39 cellular contexts compared by ENCODE assay signal in genomic region chr12:157644-158043, GRCh38. TPM values are rescaled to one million over a fixed set of nuclear protein-coding genes. Genes with fewer than 3 reads are reported as not detected.
"Had no signal": no experiment of that assay in that cellular context is flagged by ENCODE, and none has a peak within 500 bp of the region (broad histone marks: within the 10 kb centered on the region; RNA-seq: fewer than 3 reads in every experiment).

No MANE protein-coding gene starts in this region.

- H3K4me3 Mint-ChIP-seq: activated naive CD4-positive, alpha-beta T cell treated with anti-CD3 and anti-CD28 coated beads for 36 hours; activated naive CD4-positive, alpha-beta T cell treated with anti-CD3 and anti-CD28 coated beads, Interleukin-2, amount 10 ng/mL, durations not matched to agents 7 days and 5 days; activated naive CD4-positive, alpha-beta T cell treated with anti-CD3 and anti-CD28 coated beads, Interleukin-2, amount 50 U/mL, for 24 hours; activated naive CD8-positive, alpha-beta T cell; activated naive CD8-positive, alpha-beta T cell treated with anti-CD3 and anti-CD28 coated beads for 36 hours; activated naive CD8-positive, alpha-beta T cell treated with anti-CD3 and anti-CD28 coated beads, Interleukin-2, amount 10 ng/mL, durations not matched to agents 7 days and 5 days; activated naive CD8-positive, alpha-beta T cell treated with anti-CD3 and anti-CD28 coated beads, Interleukin-2, amount 50 U/mL, for 24 hours; activated T-cell treated with anti-CD3 and anti-CD28 coated beads, Interleukin-2, amount 50 U/mL, for 24 hours; activated T-cell treated with anti-CD3 and anti-CD28 coated beads, Interleukin-2, amount 50 U/mL, for 4 hours; activated T-cell treated with anti-CD3 and anti-CD28 coated beads, Interleukin-2, amount 50 U/mL, for 72 hours; activated T-helper 1 cell treated with anti-CD3 and anti-CD28 coated beads, Interleukin-12 subunit alpha, Interleukin-12 subunit beta, Interleukin-2, Interleukin-4 antibody, amounts not matched to agents 30 ng/mL and 10 ng/mL and 1 ng/mL, durations not matched to agents 14 hours and 24 hours and 36 hours; activated T-helper 17 cell treated with anti-CD3 and anti-CD28 coated beads, Interleukin-2, amount 50 U/mL, for 72 hours; brain; central memory CD8-positive, alpha-beta T cell had no signal

- H3K4me1 Mint-ChIP-seq: activated T-helper 17 cell treated with anti-CD3 and anti-CD28 coated beads, Interleukin-2, amount 50 U/mL, for 72 hours had no signal

- H3K9me3 ChIP-seq: adrenal gland, ascending aorta, body of pancreas, breast epithelium had no signal

- H3K27me3 ChIP-seq: adrenal gland, ascending aorta, body of pancreas, brain microvascular endothelial cell, breast epithelium, cardiac muscle cell had no signal

- H3K4me1 ChIP-seq: adrenal gland, ascending aorta, body of pancreas, breast epithelium had no signal

- H3K36me3 ChIP-seq: adrenal gland, ascending aorta, brain microvascular endothelial cell, breast epithelium, cardiac muscle cell had no signal

- H3K36me3 Mint-ChIP-seq: activated naive CD4-positive, alpha-beta T cell treated with anti-CD3 and anti-CD28 coated beads, Interleukin-2, amount 10 ng/mL, durations not matched to agents 7 days and 5 days; activated naive CD4-positive, alpha-beta T cell treated with anti-CD3 and anti-CD28 coated beads, Interleukin-2, amount 50 U/mL, for 24 hours; activated naive CD4-positive, alpha-beta T cell treated with anti-CD3 and anti-CD28 coated beads, Interleukin-2, amount 50 U/mL, for 72 hours; activated naive CD8-positive, alpha-beta T cell; activated naive CD8-positive, alpha-beta T cell treated with anti-CD3 and anti-CD28 coated beads for 36 hours; activated naive CD8-positive, alpha-beta T cell treated with anti-CD3 and anti-CD28 coated beads, Interleukin-2, amount 10 ng/mL, durations not matched to agents 7 days and 5 days had no signal

- H3K27ac ChIP-seq: adrenal gland, ascending aorta, body of pancreas, brain microvascular endothelial cell, breast epithelium, cardiac muscle cell had no signal

- FAIRE-seq: astrocyte, bronchial epithelial cell had no signal

- H3K4me3 ChIP-seq: adrenal gland, ascending aorta, body of pancreas, breast epithelium, cardiac muscle cell had no signal

- H3K27ac Mint-ChIP-seq: activated naive CD4-positive, alpha-beta T cell treated with anti-CD3 and anti-CD28 coated beads for 36 hours; activated naive CD4-positive, alpha-beta T cell treated with anti-CD3 and anti-CD28 coated beads, Interleukin-2, amount 10 ng/mL, durations not matched to agents 7 days and 5 days; activated naive CD4-positive, alpha-beta T cell treated with anti-CD3 and anti-CD28 coated beads, Interleukin-2, amount 50 U/mL, for 24 hours; activated naive CD4-positive, alpha-beta T cell treated with anti-CD3 and anti-CD28 coated beads, Interleukin-2, amount 50 U/mL, for 72 hours; activated naive CD8-positive, alpha-beta T cell; activated naive CD8-positive, alpha-beta T cell treated with anti-CD3 and anti-CD28 coated beads for 36 hours; activated naive CD8-positive, alpha-beta T cell treated with anti-CD3 and anti-CD28 coated beads, Interleukin-2, amount 10 ng/mL, durations not matched to agents 7 days and 5 days; activated naive CD8-positive, alpha-beta T cell treated with anti-CD3 and anti-CD28 coated beads, Interleukin-2, amount 50 U/mL, for 24 hours; activated T-cell treated with anti-CD3 and anti-CD28 coated beads, Interleukin-2, amount 50 U/mL, for 24 hours; activated T-cell treated with anti-CD3 and anti-CD28 coated beads, Interleukin-2, amount 50 U/mL, for 72 hours; activated T-helper 1 cell treated with anti-CD3 and anti-CD28 coated beads, Interleukin-12 subunit alpha, Interleukin-12 subunit beta, Interleukin-2, Interleukin-4 antibody, amounts not matched to agents 30 ng/mL and 10 ng/mL and 1 ng/mL, durations not matched to agents 14 hours and 24 hours and 36 hours; activated T-helper 17 cell treated with anti-CD3 and anti-CD28 coated beads, Interleukin-2, amount 50 U/mL, for 72 hours; activated T-helper 2 cell treated with anti-CD3 and anti-CD28 coated beads, Interferon-gamma antibody, Interleukin-2, Interleukin-4, amounts not matched to agents 10 μg/mL and 5 μg/mL and 100 μg/mL, durations not matched to agents 14 hours and 24 hours and 36 hours; brain had no signal

- DNase-seq: activated effector memory CD4-positive, alpha-beta T cell treated with anti-CD3 and anti-CD28 coated beads, Interleukin-2, amount 50 U/mL, for 16 hours; activated effector memory CD4-positive, alpha-beta T cell treated with Interleukin-2 at 50 U/mL for 16 hours; activated gamma-delta T cell; activated gamma-delta T cell treated with Interleukin-2 at 50 U/mL for 16 hours; activated naive CD4-positive, alpha-beta T cell; activated naive CD4-positive, alpha-beta T cell treated with anti-CD3 and anti-CD28 coated beads for 36 hours; activated naive CD4-positive, alpha-beta T cell treated with anti-CD3 and anti-CD28 coated beads, Interleukin-2, amount 10 ng/mL, durations not matched to agents 7 days and 5 days; activated naive CD4-positive, alpha-beta T cell treated with anti-CD3 and anti-CD28 coated beads, Interleukin-2, amount 50 U/mL, for 16 hours; activated naive CD4-positive, alpha-beta T cell treated with Interleukin-2 at 50 U/mL for 16 hours; activated naive CD8-positive, alpha-beta T cell treated with anti-CD3 and anti-CD28 coated beads for 36 hours; activated naive CD8-positive, alpha-beta T cell treated with anti-CD3 and anti-CD28 coated beads, Interleukin-2, amount 10 ng/mL, durations not matched to agents 7 days and 5 days; activated naive CD8-positive, alpha-beta T cell treated with anti-CD3 and anti-CD28 coated beads, Interleukin-2, amount 50 U/mL, for 24 hours; activated T-cell treated with anti-CD3 and anti-CD28 coated beads, Interleukin-2, amount 50 U/mL, for 24 hours; activated T-cell treated with anti-CD3 and anti-CD28 coated beads, Interleukin-2, amount 50 U/mL, for 4 hours; activated T-cell treated with anti-CD3 and anti-CD28 coated beads, Interleukin-2, amount 50 U/mL, for 48 hours; activated T-cell treated with anti-CD3 and anti-CD28 coated beads, Interleukin-2, amount 50 U/mL, for 72 hours; adrenal gland; amniotic stem cell; amygdala; anterior cingulate cortex; aorta; body of pancreas; brain microvascular endothelial cell; caudate nucleus; central memory CD4-positive, alpha-beta T cell; cerebellar nuclear complex had no signal

- H3K27me3 Mint-ChIP-seq: activated naive CD4-positive, alpha-beta T cell treated with anti-CD3 and anti-CD28 coated beads, Interleukin-2, amount 10 ng/mL, durations not matched to agents 7 days and 5 days; activated naive CD4-positive, alpha-beta T cell treated with anti-CD3 and anti-CD28 coated beads, Interleukin-2, amount 50 U/mL, for 24 hours; activated naive CD8-positive, alpha-beta T cell; activated naive CD8-positive, alpha-beta T cell treated with anti-CD3 and anti-CD28 coated beads for 36 hours; activated naive CD8-positive, alpha-beta T cell treated with anti-CD3 and anti-CD28 coated beads, Interleukin-2, amount 10 ng/mL, durations not matched to agents 7 days and 5 days; activated naive CD8-positive, alpha-beta T cell treated with anti-CD3 and anti-CD28 coated beads, Interleukin-2, amount 50 U/mL, for 24 hours had no signal

- H3K9me3 Mint-ChIP-seq: activated naive CD4-positive, alpha-beta T cell treated with anti-CD3 and anti-CD28 coated beads for 36 hours; activated naive CD4-positive, alpha-beta T cell treated with anti-CD3 and anti-CD28 coated beads, Interleukin-2, amount 10 ng/mL, durations not matched to agents 7 days and 5 days; activated naive CD4-positive, alpha-beta T cell treated with anti-CD3 and anti-CD28 coated beads, Interleukin-2, amount 50 U/mL, for 24 hours; activated naive CD4-positive, alpha-beta T cell treated with anti-CD3 and anti-CD28 coated beads, Interleukin-2, amount 50 U/mL, for 72 hours; activated naive CD8-positive, alpha-beta T cell treated with anti-CD3 and anti-CD28 coated beads for 36 hours; activated naive CD8-positive, alpha-beta T cell treated with anti-CD3 and anti-CD28 coated beads, Interleukin-2, amount 10 ng/mL, durations not matched to agents 7 days and 5 days; activated naive CD8-positive, alpha-beta T cell treated with anti-CD3 and anti-CD28 coated beads, Interleukin-2, amount 50 U/mL, for 24 hours; activated T-cell treated with anti-CD3 and anti-CD28 coated beads, Interleukin-2, amount 50 U/mL, for 24 hours; activated T-cell treated with anti-CD3 and anti-CD28 coated beads, Interleukin-2, amount 50 U/mL, for 4 hours; activated T-cell treated with anti-CD3 and anti-CD28 coated beads, Interleukin-2, amount 50 U/mL, for 72 hours; activated T-helper 1 cell treated with anti-CD3 and anti-CD28 coated beads, Interleukin-12 subunit alpha, Interleukin-12 subunit beta, Interleukin-2, Interleukin-4 antibody, amounts not matched to agents 30 ng/mL and 10 ng/mL and 1 ng/mL, durations not matched to agents 14 hours and 24 hours and 36 hours; activated T-helper 17 cell treated with anti-CD3 and anti-CD28 coated beads, Interleukin-2, amount 50 U/mL, for 72 hours; activated T-helper 2 cell treated with anti-CD3 and anti-CD28 coated beads, Interferon-gamma antibody, Interleukin-2, Interleukin-4, amounts not matched to agents 10 μg/mL and 5 μg/mL and 100 μg/mL, durations not matched to agents 14 hours and 24 hours and 36 hours; brain; central memory CD8-positive, alpha-beta T cell had no signal

RNA-seq across cellular contexts. Expression of gene SLC6A12, which starts 56.3 kb away (rescaled TPM):
- total RNA-seq: activated naive CD4-positive, alpha-beta T cell treated with anti-CD3 and anti-CD28 coated beads, Interleukin-2, amount 50 U/mL, for 72 hours; activated naive CD8-positive, alpha-beta T cell treated with anti-CD3 and anti-CD28 coated beads for 36 hours; activated naive CD8-positive, alpha-beta T cell treated with anti-CD3 and anti-CD28 coated beads, Interleukin-2, amount 10 ng/mL, durations not matched to agents 7 days and 5 days; activated T-helper 1 cell treated with anti-CD3 and anti-CD28 coated beads, Interleukin-12 subunit alpha, Interleukin-12 subunit beta, Interleukin-2, Interleukin-4 antibody, amounts not matched to agents 30 ng/mL and 10 ng/mL and 1 ng/mL, durations not matched to agents 14 hours and 24 hours and 36 hours; activated T-helper 17 cell treated with anti-CD3 and anti-CD28 coated beads, Interleukin-2, amount 50 U/mL, for 72 hours; bronchial epithelial cell had no signal
